ENCODE assay signal across 23 cellular contexts in genomic region chr2:130814931-130815680, GRCh38. TPM values are rescaled to one million over a fixed set of nuclear protein-coding genes. Genes with fewer than 3 reads are reported as not detected.
DNase-seq lines count a peak whose midpoint lies in the region; FAIRE-seq and TF ChIP-seq lines count a peak whose summit lies in the region.
"Had no signal": no experiment of that assay in that cellular context is flagged by ENCODE, and none has a peak within 500 bp of the region (broad histone marks: within the 10 kb centered on the region; RNA-seq: fewer than 3 reads in every experiment).

No MANE protein-coding gene starts in this region.

- H3K14ac ChIP-seq in neuronal stem cell (ENCODE audit: low read length): no peak overlapping the region

- no peaks in the 10 kb centered on the region for H3K79me1 ChIP-seq in neuronal stem cell (ENCODE audit: low read depth, low read length)

- H2BK5ac ChIP-seq in neuronal stem cell (ENCODE audit: low read length): no peak overlapping the region

- peak; percentile 88 for FAIRE-seq in bronchial epithelial cell (lab: Jason Lieb, UNC)
- FAIRE-seq: GM12892 had no signal

- H3K9me3 ChIP-seq in HEK293 (ENCODE audit: control insufficient read depth, insufficient read depth, low read depth, low read length) (no peaks in the 10 kb centered on the region), neuronal stem cell (replicated peaks in 1 of 2; ENCODE audit: control insufficient read depth in 2 of 2, insufficient read depth in 1 of 2, low read depth in 1 of 2, low read length in 2 of 2) (peaks cover 0 to 2% of the 10 kb centered on the region in 2 donors)
- H3K9me3 ChIP-seq: Caco-2, Peyer's patch, SJSA1 had no signal

- no CpG with 5 or more reads among the region's 15 CpGs for WGBS in neuronal stem cell (ENCODE audit: extremely low coverage in 2 of 2, insufficient read length in 2 of 2, insufficient replicate concordance in 1 of 2), 2 donors

- no peak overlapping the region for H3K4ac ChIP-seq in neuronal stem cell (ENCODE audit: low read length)

- H3K4me2 ChIP-seq in neuronal stem cell (ENCODE audit: insufficient read depth, low read length, poor library complexity, severe bottlenecking): no peak overlapping the region

- peak overlapping the region; percentile 14 for H2BK120ac ChIP-seq in neuronal stem cell (ENCODE audit: low read depth, low read length)

- POLR2A ChIA-PET in HEK293 (lab: Yijun Ruan, JAX): no interaction called here

- H3K9ac ChIP-seq in neuronal stem cell (ENCODE audit: low read depth, low read length, poor library complexity): no peak overlapping the region

- peak overlapping the region; percentile 49 for H2BK15ac ChIP-seq in neuronal stem cell (ENCODE audit: low read length)

- DNase-seq in bronchial epithelial cell (ENCODE audit: low read depth) (no peak), neuronal stem cell (ENCODE audit: low spot score) (no peak), cerebellar nuclear complex (lab: John Stamatoyannopoulos, UW) (no peak), anterior cingulate cortex (lab: John Stamatoyannopoulos, UW) (no peak)
- no peak for DNase-seq in stimulated activated CD4-positive, alpha-beta T cell treated with anti-CD3 and anti-CD28 coated beads, Interleukin-1b, Interleukin-23, amount 100 ng/mL, for 48 hours
- DNase-seq in activated effector memory CD4-positive, alpha-beta T cell treated with Interleukin-2 at 50 U/mL for 16 hours: no peak
- DNase-seq: Caco-2; CD4-positive, CD25-positive, alpha-beta regulatory T cell; DMS153; GOT3; Kasumi-1; NCI-H1694 treated with DMSO at 0.1 percent for 48 hours; NCI-H2081 treated with DMSO at 0.1 percent for 48 hours; NCI-H446; NCI-H526 had no signal

- H3K36me3 ChIP-seq in HEK293 (ENCODE audit: control insufficient read depth in 2 of 2, insufficient read depth in 1 of 2, low read length in 2 of 2): no peaks in the 10 kb centered on the region
- H3K36me3 ChIP-seq in bronchial epithelial cell (ENCODE audit: control insufficient read depth, insufficient read depth, low read length): no peaks in the 10 kb centered on the region
- no peaks in the 10 kb centered on the region for H3K36me3 ChIP-seq in neuronal stem cell (replicated peaks in 1 of 2; ENCODE audit: control insufficient read depth in 2 of 2, insufficient read depth in 2 of 2, low read length in 2 of 2)
- H3K36me3 ChIP-seq: Peyer's patch, SJSA1 had no signal

- peak overlapping the region; percentile 67 for H2AK5ac ChIP-seq in neuronal stem cell (ENCODE audit: low read depth, low read length)

- H3K18ac ChIP-seq in neuronal stem cell (ENCODE audit: low read length): peak overlapping the region; percentile 76

- H3K4me3 ChIP-seq in HEK293 (ENCODE audit: low read depth, low read length) (no peak overlapping the region), bronchial epithelial cell (ENCODE audit: low read depth, low read length) (no peak overlapping the region), neuronal stem cell (ENCODE audit: low read length in 2 of 2) (no peak overlapping the region)
- H3K4me3 ChIP-seq: Peyer's patch, SJSA1 had no signal

- no peak overlapping the region for H4K91ac ChIP-seq in neuronal stem cell (ENCODE audit: low read depth, low read length, poor library complexity)

- TF ChIP-seq CTCF in HEK293 (tag by site-specific recombination; IDR thresholded peaks at IDR 0.05) (no peak), bronchial epithelial cell (IDR thresholded peaks at IDR 0.05; ENCODE audit: insufficient read depth, low read length, severe bottlenecking) (no peak)

- H2BK12ac ChIP-seq in neuronal stem cell (ENCODE audit: low read length): no peak overlapping the region

- H3K27ac ChIP-seq in HEK293 (ENCODE audit: extremely low read depth, low read depth, low read length) (no peak overlapping the region), neuronal stem cell (replicated peaks; ENCODE audit: low read length) (no peak overlapping the region)
- H3K27ac ChIP-seq: Peyer's patch, SJSA1 had no signal

- no peak overlapping the region for H2AFZ ChIP-seq in neuronal stem cell (ENCODE audit: low read length)

- peak overlapping the region; percentile 8 for H3K23ac ChIP-seq in neuronal stem cell (ENCODE audit: low read depth, low read length, poor library complexity)

- no peaks in the 10 kb centered on the region for H3K4me1 ChIP-seq in HEK293 (ENCODE audit: control insufficient read depth, insufficient read depth, low read length)
- peaks cover 0 to 16% of the 10 kb centered on the region in 2 donors for H3K4me1 ChIP-seq in neuronal stem cell (ENCODE audit: control insufficient read depth in 2 of 2, insufficient read depth in 1 of 2, low read depth in 1 of 2, low read length in 2 of 2)
- H3K4me1 ChIP-seq: Caco-2, Peyer's patch, SJSA1 had no signal

- no peaks in the 10 kb centered on the region for H3K27me3 ChIP-seq in bronchial epithelial cell (ENCODE audit: control insufficient read depth, insufficient read depth, low read length)
- no peaks in the 10 kb centered on the region for H3K27me3 ChIP-seq in neuronal stem cell (ENCODE audit: control insufficient read depth in 3 of 3, insufficient read depth in 3 of 3, low read depth in 1 of 3, low read length in 3 of 3)
- H3K27me3 ChIP-seq: Peyer's patch had no signal

- H4K8ac ChIP-seq in neuronal stem cell (ENCODE audit: low read depth, low read length): no peak overlapping the region

- CTCF ChIA-PET in HEK293 (lab: Yijun Ruan, JAX): interaction anchor here (1.3 kb wide), 1 partner anchor 59 kb away, joined by 3 read pairs; no protein-coding TSS in a partner anchor

TF ChIP-seq in HEK293, 187 proteins besides CTCF, POLR2A, EP300 and RAD21:
- TF ChIP-seq ZNF555 (tag by site-specific recombination; conservative IDR thresholded peaks at IDR 0.05): no peak
- TF ChIP-seq SCRT2 (tag by site-specific recombination; IDR thresholded peaks at IDR 0.05): peak; percentile 52; the same call in 1 of the 2 replicates
TF ChIP-seq in HEK293: peak in this region for 1.

RNA-seq across cellular contexts. Expression of gene ARHGEF4, which starts 21.6 kb away (rescaled TPM):
- 74.8 and 107 TPM in 2 replicates for total RNA-seq in bronchial epithelial cell
- polyA plus RNA-seq in neuronal stem cell (2013, experiment 1 of 2): 38.1 TPM
- polyA plus RNA-seq in neuronal stem cell (2013, experiment 2 of 2): 36.3 TPM

RNA-seq across cellular contexts. Expression of gene AMER3, which starts 59.8 kb away (rescaled TPM):
- under 0.01 TPM in 1 of 2 replicates, not detected in the other for total RNA-seq in bronchial epithelial cell
- 0.01 TPM for polyA plus RNA-seq in neuronal stem cell (2013, experiment 1 of 2)
- polyA plus RNA-seq in neuronal stem cell (2013, experiment 2 of 2): not detected
- total RNA-seq: CD4-positive, CD25-positive, alpha-beta regulatory T cell; G401; MCF 10A; OCI-LY7; SJSA1 had no signal
- polyA plus RNA-seq: BJ; CD4-positive, CD25-positive, alpha-beta regulatory T cell had no signal
